8 cellular contexts compared by ENCODE assay signal in genomic region chr12:119780786-119781434, GRCh38.
DNase-seq lines count a peak whose midpoint lies in the region; ATAC-seq and TF ChIP-seq lines count a peak whose summit lies in the region.

No MANE protein-coding gene starts in this region.

- H3K4me1 ChIP-seq in RWPE2 (ENCODE audit: insufficient read depth, poor library complexity, severe bottlenecking) (no peaks in the 10 kb centered on the region), gastrocnemius medialis (peaks cover 0 to 2% of the 10 kb centered on the region in 2 donors)

- TF ChIP-seq CTCF in RWPE2 (IDR thresholded peaks at IDR 0.05; ENCODE audit: poor library complexity, severe bottlenecking) (peak; percentile 93), gastrocnemius medialis (IDR thresholded peaks at IDR 0.05 in 4 of 5, conservative IDR thresholded peaks at IDR 0.05 in 1 of 5) (peak; percentile 56 to 77 (median 70))

- H3K9me3 ChIP-seq in RWPE2 (ENCODE audit: severe bottlenecking) (no peaks in the 10 kb centered on the region), gastrocnemius medialis (no peaks in the 10 kb centered on the region)

- H3K27ac ChIP-seq in RWPE2 (ENCODE audit: poor library complexity, severe bottlenecking): no peak overlapping the region
- no peak overlapping the region for H3K27ac ChIP-seq in gastrocnemius medialis

- ATAC-seq in RWPE2 (ENCODE audit: low read depth) (peak; percentile 68), gastrocnemius medialis (peak in 1 of 2 donors; percentile 39), HG03280 (IDR thresholded peaks at IDR 0.05; ENCODE audit: unreplicated experiment) (no peak), HG03520 (IDR thresholded peaks at IDR 0.05; ENCODE audit: unreplicated experiment) (no peak)

- intact Hi-C loops in gastrocnemius medialis (cut with DNase I; ENCODE audit: low total_unique reads): loop anchor here (2.0 to 5.0 kb wide), 2 partner anchors 76 to 114 kb away; partner anchors contain the start of gene PRKAB1

- TF ChIP-seq POLR2A in gastrocnemius medialis (IDR thresholded peaks at IDR 0.05): no peak

- H3K36me3 ChIP-seq in RWPE2 (ENCODE audit: low read depth) (peaks cover 26% of the 10 kb centered on the region; the same call in 1 of the 2 replicates), gastrocnemius medialis (no peaks in the 10 kb centered on the region)

- H3K4me3 ChIP-seq in RWPE2 (ENCODE audit: severe bottlenecking) (no peak overlapping the region), gastrocnemius medialis (no peak overlapping the region)

- DNase-seq in Ammon's horn (ENCODE audit: low spot score): peak; percentile 65
- peak; percentile 31 for DNase-seq in H4 (ENCODE audit: low spot score)
- DNase-seq in RWPE2 (ENCODE audit: low spot score): no peak
- DNase-seq in globus pallidus (ENCODE audit: low spot score): peak; percentile 28
- DNase-seq in gastrocnemius medialis: no peak
- no peak for DNase-seq in stimulated activated CD4-positive, alpha-beta T cell treated with anti-CD3 and anti-CD28 coated beads, Interleukin-2, amount 100 ng/mL, for 48 hours

- in situ Hi-C loops in gastrocnemius medialis (cut with MboI; ENCODE audit: low sequenced_read_pairs in 4 of 4): no loop called here

- H3K27me3 ChIP-seq in RWPE2 (ENCODE audit: insufficient read depth, poor library complexity, severe bottlenecking) (no peaks in the 10 kb centered on the region), gastrocnemius medialis (no peaks in the 10 kb centered on the region)

Comparison
In these comparisons a context has a peak if more than half of its experiments do, and no peak if none do; other contexts are left out.
1. DNase-seq: peak in Ammon's horn (single experiment), H4 (single experiment) and globus pallidus (single experiment); none in RWPE2 (single experiment), gastrocnemius medialis (0 of 2) and stimulated activated CD4-positive, alpha-beta T cell treated with anti-CD3 and anti-CD28 coated beads, Interleukin-2, amount 100 ng/mL, for 48 hours (0 of 2).